ENCODE assay signal across 8 cellular contexts in genomic region chr22:35842954-35843353, GRCh38.
DNase-seq lines count a peak whose midpoint lies in the region; ATAC-seq and TF ChIP-seq lines count a peak whose summit lies in the region.

No MANE protein-coding gene starts in this region.

- no peaks in the 10 kb centered on the region for H3K27me3 ChIP-seq in upper lobe of left lung

- TF ChIP-seq CTCF in CD14-positive monocyte (IDR thresholded peaks at IDR 0.05) (peak; percentile 34), upper lobe of left lung (IDR thresholded peaks at IDR 0.05) (peak in 5 of 6 experiments; percentile 19 to 59 (median 47))

- intact Hi-C loops in CD14-positive monocyte (cut with micrococcal nuclease) (no loop called here), left ventricle myocardium superior (cut with micrococcal nuclease) (no loop called here)

- peak overlapping the region in 3 of 4 donors; percentile 33 to 53 (median 51) for H3K27ac ChIP-seq in upper lobe of left lung

- H3K4me3 Mint-ChIP-seq in CD14-positive monocyte: no peak overlapping the region

- no peak for TF ChIP-seq EP300 in upper lobe of left lung (IDR thresholded peaks at IDR 0.05)

- WGBS in upper lobe of left lung, 2 donors: 11 to 25% methylated on average over 2 of the region's 2 CpGs

- TF ChIP-seq POLR2A in upper lobe of left lung (IDR thresholded peaks at IDR 0.05): no peak

- H3K27ac Mint-ChIP-seq in CD14-positive monocyte: peak overlapping the region in 1 of 7 donors; percentile 38

- H3K9me3 ChIP-seq in upper lobe of left lung: no peaks in the 10 kb centered on the region

- no peaks in the 10 kb centered on the region for H3K9me3 Mint-ChIP-seq in CD14-positive monocyte

- peaks cover 9 to 16% (median 10%) of the 10 kb centered on the region in 3 donors for H3K27me3 Mint-ChIP-seq in CD14-positive monocyte (ENCODE audit: low read depth in 3 of 3)

- no peak overlapping the region for H3K4me3 ChIP-seq in upper lobe of left lung

- peaks cover 17 to 28% (median 23%) of the 10 kb centered on the region in 4 donors for H3K4me1 ChIP-seq in upper lobe of left lung

- no peaks in the 10 kb centered on the region for H3K36me3 ChIP-seq in upper lobe of left lung

- no peaks in the 10 kb centered on the region for H3K36me3 Mint-ChIP-seq in CD14-positive monocyte

- DNase-seq in CD14-positive monocyte (ENCODE audit: low spot score): no peak
- peak; percentile 71 for DNase-seq in HT1080 (ENCODE audit: low read depth)
- DNase-seq in UCSD-AML1 (lab: John Stamatoyannopoulos, UW; ENCODE audit: unreplicated experiment): peak; percentile 35
- no peak for DNase-seq in left ventricle myocardium superior
- peak in 1 of 2 donors; percentile 29 for DNase-seq in upper lobe of left lung
- DNase-seq in NCI-H2029 treated with DMSO at 0.1 percent for 48 hours (lab: John Stamatoyannopoulos, UW): no peak
- no peak for DNase-seq in ureter (ENCODE audit: low spot score)

- peaks cover 22% of the 10 kb centered on the region for H3K4me1 Mint-ChIP-seq in CD14-positive monocyte

- ATAC-seq in left ventricle myocardium superior: peak; percentile 63
- ATAC-seq in upper lobe of left lung (ENCODE audit: low FRiP score in 2 of 2): peak; percentile 15 to 62
- no peak for ATAC-seq in GM21528 (IDR thresholded peaks at IDR 0.05; ENCODE audit: low FRiP score, unreplicated experiment)

Comparison
In these comparisons a context has a peak if more than half of its experiments do, and no peak if none do; other contexts are left out.
1. DNase-seq: peak in HT1080 (single experiment) and UCSD-AML1 (single experiment); none in CD14-positive monocyte (single experiment), left ventricle myocardium superior (single experiment), NCI-H2029 treated with DMSO at 0.1 percent for 48 hours (single experiment) and ureter (single experiment).